36 cellular contexts compared by ENCODE assay signal in the genomic region with DNA sequence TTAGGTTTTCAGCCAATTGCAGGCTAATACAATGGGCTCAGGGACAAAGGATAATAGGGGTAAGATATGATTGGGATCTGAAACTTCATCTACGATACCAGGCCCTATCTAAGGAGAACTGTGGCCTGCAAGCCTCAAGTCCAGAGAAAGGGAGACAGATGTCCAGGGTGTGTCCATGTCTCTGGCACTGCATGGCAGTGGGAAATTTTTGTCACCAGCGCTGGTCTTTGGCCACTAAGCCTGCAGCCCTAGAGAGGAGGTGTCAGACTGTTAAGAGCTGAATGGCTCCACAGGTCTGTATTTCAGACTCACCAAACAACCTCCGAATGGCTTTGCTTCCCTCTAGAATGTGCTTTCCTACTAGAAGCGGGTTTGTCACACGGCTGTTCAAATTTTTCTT.
"Had no signal": no experiment of that assay in that cellular context is flagged by ENCODE, and none has a peak within 500 bp of the region (broad histone marks: within the 10 kb centered on the region; RNA-seq: fewer than 3 reads in every experiment).

No MANE protein-coding gene starts in this region.

- FAIRE-seq: astrocyte, TTC549 had no signal

- H3K27me3 Mint-ChIP-seq: activated B cell treated with CpG ODN at 0.5 μM for 24 hours; activated CD4-positive, alpha-beta memory T cell treated with anti-CD3 and anti-CD28 coated beads for 36 hours; activated CD4-positive, alpha-beta T cell treated with anti-CD3 and anti-CD28 coated beads, Interleukin-2, amount 10 ng/mL, durations not matched to agents 24 days and 14 days; activated CD8-positive, alpha-beta T cell treated with anti-CD3 and anti-CD28 coated beads for 36 hours; activated naive CD8-positive, alpha-beta T cell treated with anti-CD3 and anti-CD28 coated beads for 36 hours; activated T-helper 17 cell treated with anti-CD3 and anti-CD28 coated beads, Interleukin-2, amount 50 U/mL, for 72 hours had no signal

- H3K4me1 Mint-ChIP-seq: activated T-helper 17 cell treated with anti-CD3 and anti-CD28 coated beads, Interleukin-2, amount 50 U/mL, for 72 hours had no signal

- H3K27me3 ChIP-seq: adrenal gland, body of pancreas, brain microvascular endothelial cell, breast epithelium had no signal

- H3K9me3 ChIP-seq: adrenal gland, body of pancreas, breast epithelium had no signal

- DNase-seq: activated B cell treated with CpG ODN at 0.5 μM for 24 hours; activated CD4-positive, alpha-beta memory T cell treated with anti-CD3 and anti-CD28 coated beads for 36 hours; activated CD4-positive, alpha-beta T cell treated with anti-CD3 and anti-CD28 coated beads for 4 hours; activated CD4-positive, alpha-beta T cell treated with anti-CD3 and anti-CD28 coated beads, Interleukin-2, amount 10 ng/mL, durations not matched to agents 24 days and 14 days; activated CD4-positive, alpha-beta T cell treated with anti-CD3 and anti-CD28 coated beads, Interleukin-2, amount 50 U/mL, for 1 hour; activated CD4-positive, alpha-beta T cell treated with anti-CD3 and anti-CD28 coated beads, Interleukin-2, amount 50 U/mL, for 4 hours; activated CD4-positive, CD25-positive, alpha-beta regulatory T cell treated with anti-CD3 and anti-CD28 coated beads, Interleukin-2, amount 50 U/mL, for 72 hours; activated CD8-positive, alpha-beta memory T cell treated with anti-CD3 and anti-CD28 coated beads, Interleukin-2, amount 50 U/mL, for 4 hours; activated CD8-positive, alpha-beta T cell treated with anti-CD3 and anti-CD28 coated beads for 36 hours; activated effector memory CD4-positive, alpha-beta T cell treated with anti-CD3 and anti-CD28 coated beads, Interleukin-2, amount 50 U/mL, for 16 hours; activated gamma-delta T cell treated with Interleukin-2 at 50 U/mL for 16 hours; activated naive CD4-positive, alpha-beta T cell; activated naive CD4-positive, alpha-beta T cell treated with anti-CD3 and anti-CD28 coated beads for 36 hours; activated naive CD4-positive, alpha-beta T cell treated with anti-CD3 and anti-CD28 coated beads, Interleukin-2, amount 50 U/mL, for 16 hours; activated naive CD8-positive, alpha-beta T cell treated with anti-CD3 and anti-CD28 coated beads for 36 hours; activated T-cell treated with anti-CD3 and anti-CD28 coated beads for 4 hours; activated T-cell treated with anti-CD3 and anti-CD28 coated beads, Interleukin-2, amount 50 U/mL, for 1 hour; activated T-cell treated with anti-CD3 and anti-CD28 coated beads, Interleukin-2, amount 50 U/mL, for 72 hours; adrenal gland; amniotic stem cell; body of pancreas; brain microvascular endothelial cell; central memory CD4-positive, alpha-beta T cell; SW 1271; T-helper 1 cell; T-helper 2 cell; T-helper 9 cell had no signal

- H3K9me3 Mint-ChIP-seq: activated B cell treated with CpG ODN at 0.5 μM for 24 hours; activated CD4-positive, alpha-beta memory T cell treated with anti-CD3 and anti-CD28 coated beads for 36 hours; activated CD4-positive, alpha-beta T cell treated with anti-CD3 and anti-CD28 coated beads, Interleukin-2, amount 10 ng/mL, durations not matched to agents 24 days and 14 days; activated CD8-positive, alpha-beta T cell treated with anti-CD3 and anti-CD28 coated beads for 36 hours; activated naive CD4-positive, alpha-beta T cell treated with anti-CD3 and anti-CD28 coated beads for 36 hours; activated naive CD4-positive, alpha-beta T cell treated with anti-CD3 and anti-CD28 coated beads, Interleukin-2, amount 50 U/mL, for 72 hours; activated naive CD8-positive, alpha-beta T cell treated with anti-CD3 and anti-CD28 coated beads for 36 hours; activated T-cell treated with anti-CD3 and anti-CD28 coated beads, Interleukin-2, amount 50 U/mL, for 72 hours; activated T-helper 1 cell treated with anti-CD3 and anti-CD28 coated beads, Interleukin-12 subunit alpha, Interleukin-12 subunit beta, Interleukin-2, Interleukin-4 antibody, amounts not matched to agents 30 ng/mL and 10 ng/mL and 1 ng/mL, durations not matched to agents 14 hours and 24 hours and 36 hours; activated T-helper 17 cell treated with anti-CD3 and anti-CD28 coated beads, Interleukin-2, amount 50 U/mL, for 72 hours; T-helper 1 cell treated with Interleukin-12 subunit alpha and Interleukin-12 subunit beta and Interleukin-4 antibody, amounts not matched to agents 30 μg/mL and 1 μg/mL, for 36 hours had no signal

- ATAC-seq: activated CD8-positive, alpha-beta T cell treated with anti-CD3 and anti-CD28 coated beads for 36 hours; body of pancreas had no signal

- H3K36me3 Mint-ChIP-seq: activated CD4-positive, alpha-beta memory T cell treated with anti-CD3 and anti-CD28 coated beads for 36 hours; activated naive CD4-positive, alpha-beta T cell treated with anti-CD3 and anti-CD28 coated beads, Interleukin-2, amount 50 U/mL, for 72 hours; activated naive CD8-positive, alpha-beta T cell treated with anti-CD3 and anti-CD28 coated beads for 36 hours had no signal

- H3K36me3 ChIP-seq: adrenal gland, brain microvascular endothelial cell, breast epithelium had no signal

- H3K27ac Mint-ChIP-seq: activated B cell treated with CpG ODN at 0.5 μM for 24 hours; activated CD4-positive, alpha-beta memory T cell treated with anti-CD3 and anti-CD28 coated beads for 36 hours; activated CD4-positive, alpha-beta T cell treated with anti-CD3 and anti-CD28 coated beads, Interleukin-2, amount 10 ng/mL, durations not matched to agents 24 days and 14 days; activated CD8-positive, alpha-beta T cell treated with anti-CD3 and anti-CD28 coated beads for 36 hours; activated naive CD4-positive, alpha-beta T cell treated with anti-CD3 and anti-CD28 coated beads for 36 hours; activated naive CD4-positive, alpha-beta T cell treated with anti-CD3 and anti-CD28 coated beads, Interleukin-2, amount 50 U/mL, for 72 hours; activated naive CD8-positive, alpha-beta T cell treated with anti-CD3 and anti-CD28 coated beads for 36 hours; activated T-cell treated with anti-CD3 and anti-CD28 coated beads, Interleukin-2, amount 50 U/mL, for 72 hours; activated T-helper 1 cell treated with anti-CD3 and anti-CD28 coated beads, Interleukin-12 subunit alpha, Interleukin-12 subunit beta, Interleukin-2, Interleukin-4 antibody, amounts not matched to agents 30 ng/mL and 10 ng/mL and 1 ng/mL, durations not matched to agents 14 hours and 24 hours and 36 hours; activated T-helper 17 cell treated with anti-CD3 and anti-CD28 coated beads, Interleukin-2, amount 50 U/mL, for 72 hours; T-helper 1 cell treated with Interleukin-12 subunit alpha and Interleukin-12 subunit beta and Interleukin-4 antibody, amounts not matched to agents 30 μg/mL and 1 μg/mL, for 36 hours; T-helper 2 cell treated with Interferon-gamma antibody and Interleukin-4, amounts not matched to agents 5 μg/mL and 100 μg/mL, for 36 hours had no signal

- H3K27ac ChIP-seq: adrenal gland, body of pancreas, brain microvascular endothelial cell, breast epithelium, VCaP had no signal

- H3K4me1 ChIP-seq: breast epithelium had no signal

- H3K4me3 Mint-ChIP-seq: activated B cell treated with CpG ODN at 0.5 μM for 24 hours; activated CD4-positive, alpha-beta memory T cell treated with anti-CD3 and anti-CD28 coated beads for 36 hours; activated CD4-positive, alpha-beta T cell treated with anti-CD3 and anti-CD28 coated beads, Interleukin-2, amount 10 ng/mL, durations not matched to agents 24 days and 14 days; activated CD8-positive, alpha-beta T cell treated with anti-CD3 and anti-CD28 coated beads for 36 hours; activated naive CD4-positive, alpha-beta T cell treated with anti-CD3 and anti-CD28 coated beads for 36 hours; activated naive CD8-positive, alpha-beta T cell treated with anti-CD3 and anti-CD28 coated beads for 36 hours; activated T-cell treated with anti-CD3 and anti-CD28 coated beads, Interleukin-2, amount 50 U/mL, for 72 hours; activated T-helper 1 cell treated with anti-CD3 and anti-CD28 coated beads, Interleukin-12 subunit alpha, Interleukin-12 subunit beta, Interleukin-2, Interleukin-4 antibody, amounts not matched to agents 30 ng/mL and 10 ng/mL and 1 ng/mL, durations not matched to agents 14 hours and 24 hours and 36 hours; activated T-helper 17 cell treated with anti-CD3 and anti-CD28 coated beads, Interleukin-2, amount 50 U/mL, for 72 hours; T-helper 1 cell treated with Interleukin-12 subunit alpha and Interleukin-12 subunit beta and Interleukin-4 antibody, amounts not matched to agents 30 μg/mL and 1 μg/mL, for 36 hours; T-helper 2 cell treated with Interferon-gamma antibody and Interleukin-4, amounts not matched to agents 5 μg/mL and 100 μg/mL, for 36 hours had no signal

- H3K4me3 ChIP-seq: adrenal gland, body of pancreas, breast epithelium had no signal
